In the genomic region with DNA sequence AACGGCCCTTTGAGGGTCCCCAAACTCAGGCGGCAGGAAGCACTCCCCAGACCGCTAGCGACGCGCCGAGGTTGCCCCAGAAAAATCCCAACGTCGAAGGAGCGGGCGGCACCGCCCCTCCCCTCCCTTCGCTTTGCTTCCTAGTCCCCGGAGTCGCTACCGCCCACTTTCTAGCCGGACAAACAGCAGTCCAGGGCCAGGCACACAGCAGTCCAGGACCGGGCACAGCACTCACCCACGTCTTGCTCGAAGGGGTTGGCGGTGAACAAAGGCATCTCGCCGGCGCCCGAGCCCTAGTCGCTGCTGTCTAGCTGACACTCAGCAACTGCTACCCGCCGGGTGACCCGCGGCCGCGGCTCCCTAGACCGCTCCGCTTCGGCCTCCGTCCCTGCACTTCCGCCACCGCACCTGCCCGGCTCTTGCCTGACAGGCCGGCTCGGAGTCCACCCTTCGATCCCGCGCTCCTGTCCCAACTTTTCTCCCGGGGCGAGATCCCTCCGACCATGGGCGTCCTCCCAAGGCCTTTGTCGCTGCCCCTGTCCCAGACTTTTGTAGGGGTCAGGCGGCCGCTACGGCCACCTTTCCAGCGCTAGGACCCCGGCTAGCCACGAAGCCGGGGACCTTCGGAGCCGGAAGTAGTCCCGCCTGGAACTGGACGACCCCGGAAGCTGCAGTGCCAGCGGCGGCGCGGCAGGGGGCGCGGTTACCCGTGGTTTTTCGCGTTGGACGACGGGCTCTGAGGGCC, we compare ENCODE assay signal across 8 cellular contexts.
DNase-seq lines count a peak whose midpoint lies in the region; ATAC-seq and TF ChIP-seq lines count a peak whose summit lies in the region.

A gene (minus strand): TSS at position 396 of the 745 bp plus-strand sequence. CDS start 121 bp downstream, at position 275.

- peak; percentile 87 for TF ChIP-seq POLR2A in GM18526 (IDR thresholded peaks at IDR 0.05; ENCODE audit: extremely low read depth, insufficient read length)

- peak; percentile 60 for DNase-seq in NCI-H2107 treated with DMSO at 0.1 percent for 48 hours (lab: John Stamatoyannopoulos, UW; ENCODE audit: unreplicated experiment)
- DNase-seq in UCSD-AML1 (lab: John Stamatoyannopoulos, UW; ENCODE audit: unreplicated experiment), result peak; percentile 94
- DNase-seq in brain microvascular endothelial cell, result peak; percentile 88
- DNase-seq in iPS DF 6.9 (ENCODE audit: low read depth, low spot score), result peak; percentile 84
- DNase-seq in skeletal muscle cell (ENCODE audit: low read depth), result peak; percentile 65

- WGBS in iPS DF 6.9 (ENCODE audit: insufficient coverage, insufficient read length), result no CpG with 5 or more reads among the region's 72 CpGs

- peak within 1 kb of the TSS; percentile 92 for H3K27ac ChIP-seq in ACC112 (ENCODE audit: low read depth, low read length)
- H3K27ac ChIP-seq in brain microvascular endothelial cell, result peak within 1 kb of the TSS; percentile 94
- no peak within 1 kb of the TSS for H3K27ac ChIP-seq in iPS DF 6.9 (ENCODE audit: low read length)

- H3K4me1 ChIP-seq in ACC112 (ENCODE audit: control insufficient read depth, insufficient read depth, low read length, unreplicated experiment) (peaks cover 20% of the 10 kb centered on the region), iPS DF 6.9 (ENCODE audit: control insufficient read depth, insufficient read depth, low read length) (no peaks in the 10 kb centered on the region)

- peak; percentile 72 for ATAC-seq in HG03066 (IDR thresholded peaks at IDR 0.05; ENCODE audit: low read depth, unreplicated experiment)

- no peaks in the 10 kb centered on the region for H3K9me3 ChIP-seq in iPS DF 6.9 (ENCODE audit: control insufficient read depth, insufficient read depth, low read length)

- H3K4me3 ChIP-seq in ACC112 (ENCODE audit: low read depth, low read length) (peak within 1 kb of the TSS; percentile 83), brain microvascular endothelial cell (ENCODE audit: low read depth, low read length) (peak within 1 kb of the TSS; percentile 97), iPS DF 6.9 (ENCODE audit: low read length) (peak within 1 kb of the TSS; percentile 89), skeletal muscle cell (ENCODE audit: low read depth, low read length) (peak within 1 kb of the TSS; percentile 85)

- H3K36me3 ChIP-seq in ACC112 (ENCODE audit: insufficient read depth, low read length), result no peaks in the 10 kb centered on the region
- no peaks in the 10 kb centered on the region for H3K36me3 ChIP-seq in brain microvascular endothelial cell (replicated peaks)
- H3K36me3 ChIP-seq in iPS DF 6.9 (ENCODE audit: control insufficient read depth, insufficient read depth, low read length), result no peaks in the 10 kb centered on the region

- peak; percentile 97 for TF ChIP-seq CTCF in brain microvascular endothelial cell (IDR thresholded peaks at IDR 0.05; ENCODE audit: low read depth, low read length, missing control alignments)

- H3K27me3 ChIP-seq in ACC112 (ENCODE audit: insufficient read depth, low read length), result no peaks in the 10 kb centered on the region
- H3K27me3 ChIP-seq in brain microvascular endothelial cell (replicated peaks), result no peaks in the 10 kb centered on the region
- no peaks in the 10 kb centered on the region for H3K27me3 ChIP-seq in iPS DF 6.9 (ENCODE audit: control insufficient read depth, insufficient read depth, low read length)

- in situ Hi-C loops in brain microvascular endothelial cell (cut with HindIII; ENCODE audit: low pct_ligation_motif_present, low sequenced_read_pairs), result loop anchor here (25.0 kb wide), 1 partner anchor 462 kb away; no protein-coding TSS in a partner anchor

- H2AFZ ChIP-seq in ACC112 (ENCODE audit: low read length, unreplicated experiment), result peak within 1 kb of the TSS; percentile 89

- peaks cover 34% of the 10 kb centered on the region for H3K79me2 ChIP-seq in ACC112 (ENCODE audit: control insufficient read depth, insufficient read depth, low read length, unreplicated experiment)
